ENCODE assay signal across 28 cellular contexts in the genomic region with DNA sequence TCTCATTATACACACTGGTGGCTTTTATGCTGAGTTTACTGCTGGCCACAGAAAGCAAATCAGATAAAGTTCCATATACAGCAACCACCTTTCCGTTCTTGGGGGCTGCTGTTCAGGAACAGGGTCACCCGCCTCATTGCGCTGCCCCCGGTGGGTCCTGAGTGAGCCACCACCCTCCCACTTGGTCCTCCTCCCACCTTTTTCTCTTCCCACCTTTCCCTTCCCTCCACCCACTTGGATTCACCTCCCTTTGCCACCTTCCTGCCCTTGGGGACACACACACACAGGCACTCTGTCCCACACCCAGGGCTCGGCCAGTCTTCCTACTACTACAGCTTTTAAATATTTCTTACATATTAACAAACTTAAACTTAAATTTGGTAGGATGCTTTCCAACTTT.
"Had no signal": no experiment of that assay in that cellular context is flagged by ENCODE, and none has a peak within 500 bp of the region (broad histone marks: within the 10 kb centered on the region; RNA-seq: fewer than 3 reads in every experiment).

No MANE protein-coding gene starts in this region.

- H3K9me3 Mint-ChIP-seq: activated CD4-positive, alpha-beta T cell treated with anti-CD3 and anti-CD28 coated beads, Interleukin-2, amount 10 ng/mL, durations not matched to agents 7 days and 5 days; activated T-cell treated with anti-CD3 and anti-CD28 coated beads, Interleukin-2, amount 50 U/mL, for 24 hours; activated T-helper 2 cell treated with anti-CD3 and anti-CD28 coated beads, Interferon-gamma antibody, Interleukin-2, Interleukin-4, amounts not matched to agents 10 μg/mL and 5 μg/mL and 100 μg/mL, durations not matched to agents 14 hours and 24 hours and 36 hours had no signal

- H3K27ac ChIP-seq: ascending aorta, cardiac muscle cell, SJCRH30, SK-N-MC had no signal

- H3K4me3 ChIP-seq: ascending aorta, cardiac muscle cell, MG63, SJCRH30, SK-N-MC had no signal

- H3K4me1 ChIP-seq: ascending aorta, SJCRH30 had no signal

- H3K9me3 ChIP-seq: ascending aorta, MG63, SJCRH30 had no signal

- H3K27ac Mint-ChIP-seq: activated CD4-positive, alpha-beta T cell treated with anti-CD3 and anti-CD28 coated beads for 36 hours; activated CD4-positive, alpha-beta T cell treated with anti-CD3 and anti-CD28 coated beads, Interleukin-2, amount 10 ng/mL, durations not matched to agents 7 days and 5 days; activated CD8-positive, alpha-beta T cell treated with anti-CD3 and anti-CD28 coated beads, Interleukin-2, amount 10 ng/mL, durations not matched to agents 7 days and 5 days; activated naive CD4-positive, alpha-beta T cell treated with anti-CD3 and anti-CD28 coated beads, Interleukin-2, amount 50 U/mL, for 24 hours; activated naive CD8-positive, alpha-beta T cell treated with anti-CD3 and anti-CD28 coated beads, Interleukin-2, amount 10 ng/mL, durations not matched to agents 7 days and 5 days; activated T-cell treated with anti-CD3 and anti-CD28 coated beads, Interleukin-2, amount 50 U/mL, for 24 hours; activated T-helper 2 cell treated with anti-CD3 and anti-CD28 coated beads, Interferon-gamma antibody, Interleukin-2, Interleukin-4, amounts not matched to agents 10 μg/mL and 5 μg/mL and 100 μg/mL, durations not matched to agents 14 hours and 24 hours and 36 hours had no signal

- H3K36me3 ChIP-seq: cardiac muscle cell, MG63, SJCRH30 had no signal

- ATAC-seq: activated CD4-positive, alpha-beta T cell treated with anti-CD3 and anti-CD28 coated beads for 36 hours; activated CD4-positive, CD25-positive, alpha-beta regulatory T cell treated with anti-CD3 and anti-CD28 coated beads, Interleukin-2, amount 50 U/mL, for 24 hours; activated CD8-positive, alpha-beta T cell treated with anti-CD3 and anti-CD28 coated beads, Interleukin-2, amount 10 ng/mL, durations not matched to agents 7 days and 5 days; Panc1 had no signal

- H3K27me3 ChIP-seq: ascending aorta, cardiac muscle cell, MG63, SJCRH30 had no signal

- H3K4me1 Mint-ChIP-seq: activated CD4-positive, alpha-beta T cell treated with anti-CD3 and anti-CD28 coated beads for 36 hours; activated CD4-positive, alpha-beta T cell treated with anti-CD3 and anti-CD28 coated beads, Interleukin-2, amount 10 ng/mL, durations not matched to agents 7 days and 5 days had no signal

- H3K27me3 Mint-ChIP-seq: activated CD4-positive, alpha-beta T cell treated with anti-CD3 and anti-CD28 coated beads for 36 hours; activated CD4-positive, alpha-beta T cell treated with anti-CD3 and anti-CD28 coated beads, Interleukin-2, amount 10 ng/mL, durations not matched to agents 7 days and 5 days; activated naive CD4-positive, alpha-beta T cell treated with anti-CD3 and anti-CD28 coated beads, Interleukin-2, amount 50 U/mL, for 24 hours; activated naive CD8-positive, alpha-beta T cell treated with anti-CD3 and anti-CD28 coated beads, Interleukin-2, amount 10 ng/mL, durations not matched to agents 7 days and 5 days; activated T-cell treated with anti-CD3 and anti-CD28 coated beads, Interleukin-2, amount 50 U/mL, for 24 hours had no signal

- DNase-seq: activated CD4-positive, alpha-beta T cell treated with anti-CD3 and anti-CD28 coated beads for 36 hours; activated CD4-positive, alpha-beta T cell treated with anti-CD3 and anti-CD28 coated beads, Interleukin-2, amount 10 ng/mL, durations not matched to agents 7 days and 5 days; activated CD4-positive, alpha-beta T cell treated with anti-CD3 and anti-CD28 coated beads, Interleukin-2, amount 50 U/mL, for 48 hours; activated CD8-positive, alpha-beta T cell treated with anti-CD3 and anti-CD28 coated beads, Interleukin-2, amount 10 ng/mL, durations not matched to agents 7 days and 5 days; activated gamma-delta T cell; activated naive CD4-positive, alpha-beta T cell treated with Interleukin-2 at 50 U/mL for 16 hours; activated naive CD8-positive, alpha-beta T cell treated with anti-CD3 and anti-CD28 coated beads, Interleukin-2, amount 10 ng/mL, durations not matched to agents 7 days and 5 days; activated T-cell treated with anti-CD3 and anti-CD28 coated beads, Interleukin-2, amount 50 U/mL, for 24 hours; amygdala; MG63; NCI-H1048; NCI-H1105 treated with DMSO at 0.1 percent for 48 hours; NCI-H1436; NCI-H1694; NCI-H1930; NCI-H2081 treated with DMSO at 0.1 percent for 48 hours; NCI-H345; NCI-H524 treated with DMSO at 0.1 percent for 48 hours; SHP77; SJCRH30; T1000 had no signal

- H3K4me3 Mint-ChIP-seq: activated CD4-positive, alpha-beta T cell treated with anti-CD3 and anti-CD28 coated beads for 36 hours; activated CD4-positive, alpha-beta T cell treated with anti-CD3 and anti-CD28 coated beads, Interleukin-2, amount 10 ng/mL, durations not matched to agents 7 days and 5 days; activated CD8-positive, alpha-beta T cell treated with anti-CD3 and anti-CD28 coated beads, Interleukin-2, amount 10 ng/mL, durations not matched to agents 7 days and 5 days; activated naive CD4-positive, alpha-beta T cell treated with anti-CD3 and anti-CD28 coated beads, Interleukin-2, amount 50 U/mL, for 24 hours; activated naive CD8-positive, alpha-beta T cell treated with anti-CD3 and anti-CD28 coated beads, Interleukin-2, amount 10 ng/mL, durations not matched to agents 7 days and 5 days; activated T-cell treated with anti-CD3 and anti-CD28 coated beads, Interleukin-2, amount 50 U/mL, for 24 hours had no signal
